Comparison of ENCODE assay signal across 18 cellular contexts in the genomic region with DNA sequence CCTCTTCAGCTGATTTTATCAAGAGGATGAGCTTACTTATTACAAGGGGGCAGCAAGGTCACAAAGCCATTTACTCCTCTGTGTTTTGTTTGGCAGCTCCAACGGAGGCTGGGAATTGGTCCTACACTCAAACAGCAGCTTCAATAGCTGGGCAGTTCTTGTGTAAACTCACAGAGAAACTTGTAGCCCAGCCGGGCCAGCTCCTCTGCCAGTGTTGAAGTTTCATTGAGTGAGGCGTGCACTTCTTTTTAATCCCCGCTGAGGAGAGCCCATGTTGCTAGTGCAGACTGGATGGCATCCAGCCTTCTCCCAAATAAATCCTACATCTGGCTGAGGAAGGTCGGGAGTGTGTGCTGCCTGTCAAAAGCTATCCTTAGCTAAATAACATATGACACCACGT. TPM values are rescaled to one million over a fixed set of nuclear protein-coding genes. Genes with fewer than 3 reads are reported as not detected.
DNase-seq lines count a peak whose midpoint lies in the region; ATAC-seq and TF ChIP-seq lines count a peak whose summit lies in the region.
"Had no signal": no experiment of that assay in that cellular context is flagged by ENCODE, and none has a peak within 500 bp of the region (broad histone marks: within the 10 kb centered on the region; RNA-seq: fewer than 3 reads in every experiment).

No MANE protein-coding gene starts in this region.

- no peak overlapping the region for H3K4me2 ChIP-seq in GM23338

- H4K20me1 ChIP-seq in GM23338 (replicated peaks; ENCODE audit: insufficient read depth) = no peaks in the 10 kb centered on the region

- H2AFZ ChIP-seq in GM23338 = 0 out of 2 replicates have a peak overlapping the region, but pooled peaks have one; percentile 69

- no peaks in the 10 kb centered on the region for H3F3A ChIP-seq in GM23338 (replicated peaks; ENCODE audit: low read depth)

- DNase-seq in GM23338 (ENCODE audit: low spot score) (no peak), left colon (no peak), gastrocnemius medialis (peak; percentile 40 to 59), DMS79 (lab: John Stamatoyannopoulos, UW) (no peak), DMS53 treated with DMSO at 0.1 percent for 48 hours (lab: John Stamatoyannopoulos, UW; ENCODE audit: unreplicated experiment) (no peak), NCI-H2081 (lab: John Stamatoyannopoulos, UW) (no peak)
- DNase-seq: activated naive CD4-positive, alpha-beta T cell treated with anti-CD3 and anti-CD28 coated beads, Interleukin-2, amount 50 U/mL, for 16 hours; DMS79 treated with DMSO at 0.1 percent for 48 hours; NCI-H146; NK-92 treated with Interleukin-12 subunit alpha and Interleukin-12 subunit beta, amount 100 ng/mL, for 24 hours; stimulated activated CD4-positive, alpha-beta T cell treated with anti-CD3 and anti-CD28 coated beads, Interleukin-2, amount 100 ng/mL, for 24 hours had no signal

- peaks cover 3% of the 10 kb centered on the region for H3K27me3 Mint-ChIP-seq in GM23338 (ENCODE audit: insufficient read depth, low read depth, poor library complexity)
- H3K27me3 Mint-ChIP-seq: progenitor cell of endocrine pancreas had no signal

- peaks cover 19% of the 10 kb centered on the region for H3K4me1 ChIP-seq in GM23338 (ENCODE audit: insufficient read depth)
- peaks cover 26 to 29% of the 10 kb centered on the region in 2 donors for H3K4me1 ChIP-seq in gastrocnemius medialis

- no peak overlapping the region for H3K27ac ChIP-seq in GM23338 (ENCODE audit: low read depth)
- H3K27ac ChIP-seq in VCaP = peak overlapping the region; percentile 65
- peak overlapping the region; percentile 42 to 76 (median 65) for H3K27ac ChIP-seq in gastrocnemius medialis
- H3K27ac ChIP-seq: cardiac muscle cell had no signal

- no peak for TF ChIP-seq CTCF in GM23338 (conservative IDR thresholded peaks at IDR 0.05; ENCODE audit: low read depth in 2 of 2)
- TF ChIP-seq CTCF in VCaP (conservative IDR thresholded peaks at IDR 0.05) = no peak
- no peak for TF ChIP-seq CTCF in gastrocnemius medialis (IDR thresholded peaks at IDR 0.05 in 4 of 5, conservative IDR thresholded peaks at IDR 0.05 in 1 of 5)

- H3K9me3 ChIP-seq in gastrocnemius medialis = no peaks in the 10 kb centered on the region

- H3K4me3 ChIP-seq in GM23338 (no peak overlapping the region), gastrocnemius medialis (no peak overlapping the region)
- H3K4me3 ChIP-seq: cardiac muscle cell had no signal

- no peaks in the 10 kb centered on the region for H3K9me3 Mint-ChIP-seq in GM23338

- intact Hi-C loops in left colon (cut with DNase I, micrococcal nuclease) = no loop called here
- intact Hi-C loops in gastrocnemius medialis (cut with DNase I; ENCODE audit: low total_unique reads) = no loop called here

- in situ Hi-C loops in gastrocnemius medialis (cut with MboI; ENCODE audit: low sequenced_read_pairs in 4 of 4) = no loop called here

- no peak for TF ChIP-seq POLR2A in gastrocnemius medialis (IDR thresholded peaks at IDR 0.05)

- no peaks in the 10 kb centered on the region for H3K27me3 ChIP-seq in GM23338 (ENCODE audit: insufficient read depth)
- no peaks in the 10 kb centered on the region for H3K27me3 ChIP-seq in gastrocnemius medialis
- H3K27me3 ChIP-seq: cardiac muscle cell had no signal

- H3K9me2 ChIP-seq in GM23338 (ENCODE audit: insufficient read depth) = no peaks in the 10 kb centered on the region

- H3K4me3 Mint-ChIP-seq in GM23338 = no peak overlapping the region
- H3K4me3 Mint-ChIP-seq: B cell had no signal

- H3K27ac Mint-ChIP-seq in GM23338 = no peak overlapping the region
- H3K27ac Mint-ChIP-seq: B cell, progenitor cell of endocrine pancreas had no signal

- H3K36me3 ChIP-seq in GM23338 (ENCODE audit: insufficient read depth) (no peaks in the 10 kb centered on the region), gastrocnemius medialis (no peaks in the 10 kb centered on the region)
- H3K36me3 ChIP-seq: cardiac muscle cell had no signal

- no peak for ATAC-seq in GM23338
- ATAC-seq in left colon = peak; percentile 44
- peak; percentile 91 to 93 for ATAC-seq in gastrocnemius medialis
- ATAC-seq in HG02610 (IDR thresholded peaks at IDR 0.05; ENCODE audit: unreplicated experiment) = no peak

- no peaks in the 10 kb centered on the region for H3K36me3 Mint-ChIP-seq in GM23338 (ENCODE audit: low read depth)

- H3K79me2 ChIP-seq in GM23338 (replicated peaks; ENCODE audit: insufficient read depth) = no peaks in the 10 kb centered on the region

- peaks cover 16% of the 10 kb centered on the region for H3K4me1 Mint-ChIP-seq in GM23338

TF ChIP-seq in GM23338, 12 proteins besides CTCF, POLR2A, EP300 and RAD21 (continues in another document):
- TF ChIP-seq REST (IDR thresholded peaks at IDR 0.05; ENCODE audit: unreplicated experiment) (no peak), EZH2phosphoT487 (IDR thresholded peaks at IDR 0.05; ENCODE audit: unreplicated experiment) (no peak), JUNB (IDR thresholded peaks at IDR 0.05; ENCODE audit: unreplicated experiment) (no peak), POLR2AphosphoS5 (IDR thresholded peaks at IDR 0.05; ENCODE audit: low read depth) (no peak), NANOG (IDR thresholded peaks at IDR 0.05; ENCODE audit: borderline replicate concordance) (no peak), STAT1 (IDR thresholded peaks at IDR 0.05; ENCODE audit: unreplicated experiment) (no peak)
- TF ChIP-seq, protein P1, sequence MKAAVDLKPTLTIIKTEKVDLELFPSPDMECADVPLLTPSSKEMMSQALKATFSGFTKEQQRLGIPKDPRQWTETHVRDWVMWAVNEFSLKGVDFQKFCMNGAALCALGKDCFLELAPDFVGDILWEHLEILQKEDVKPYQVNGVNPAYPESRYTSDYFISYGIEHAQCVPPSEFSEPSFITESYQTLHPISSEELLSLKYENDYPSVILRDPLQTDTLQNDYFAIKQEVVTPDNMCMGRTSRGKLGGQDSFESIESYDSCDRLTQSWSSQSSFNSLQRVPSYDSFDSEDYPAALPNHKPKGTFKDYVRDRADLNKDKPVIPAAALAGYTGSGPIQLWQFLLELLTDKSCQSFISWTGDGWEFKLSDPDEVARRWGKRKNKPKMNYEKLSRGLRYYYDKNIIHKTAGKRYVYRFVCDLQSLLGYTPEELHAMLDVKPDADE (IDR thresholded peaks at IDR 0.05) = no peak

RNA-seq across cellular contexts. Expression of gene BFSP2, which starts 59.5 kb away (rescaled TPM):
- not detected in 2 replicates for total RNA-seq in GM23338 (2014; rRNA removed; shearing (Covaris generic))
- not detected in 2 replicates for polyA plus RNA-seq in GM23338 (2016; fragmentation: Nextera tagmentation; extraction: Ambion mirVana)
- total RNA-seq in left colon (not detected), gastrocnemius medialis (not detected)
- total RNA-seq: cardiac muscle cell, mesenteric fat pad, progenitor cell of endocrine pancreas, SK-MEL-5 had no signal
- polyA plus RNA-seq: cardiac muscle cell had no signal

Comparison
In these comparisons a context has a peak if more than half of its experiments do, and no peak if none do; other contexts are left out.
1. ATAC-seq: peak in left colon (single experiment) and gastrocnemius medialis (2 of 2); none in GM23338 (single experiment) and HG02610 (single experiment).
2. DNase-seq: peak in gastrocnemius medialis (2 of 2); none in GM23338 (single experiment), left colon (0 of 2), DMS79 (single experiment), DMS53 treated with DMSO at 0.1 percent for 48 hours (single experiment) and NCI-H2081 (0 of 2).